ENCODE assay signal across 1 cellular context in the genomic region with DNA sequence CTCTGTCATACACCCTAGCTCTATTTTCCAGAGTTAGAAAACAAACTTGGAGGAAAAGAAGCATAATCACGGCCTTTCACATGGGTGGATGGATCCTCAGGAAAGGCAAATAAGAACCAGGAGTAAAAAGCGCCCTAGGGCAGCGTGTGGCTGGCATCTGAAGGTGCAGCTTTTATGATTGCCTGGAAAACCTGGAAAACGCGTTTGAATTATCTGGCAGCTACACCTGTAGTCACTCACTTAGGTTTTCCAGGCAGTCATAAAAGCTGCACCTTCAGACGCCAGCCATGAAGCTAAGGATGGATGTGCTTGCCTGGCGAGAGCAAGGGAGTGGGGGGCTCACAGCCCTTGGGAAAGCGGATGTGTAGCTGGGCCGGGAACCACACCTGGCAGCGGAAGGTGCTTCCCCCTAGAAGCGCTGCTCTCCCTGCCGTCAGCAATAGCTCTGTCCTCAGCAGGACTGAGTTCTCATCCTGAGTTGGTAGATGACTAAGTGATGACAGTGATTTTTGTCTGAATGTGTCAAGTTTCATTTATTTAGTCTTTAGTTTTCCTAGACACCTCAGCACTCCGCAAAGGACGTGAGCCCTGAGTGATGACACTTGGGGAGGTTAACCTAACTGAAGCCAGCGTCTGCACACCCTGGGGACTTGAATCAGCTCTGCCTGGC.
TF ChIP-seq lines count a peak whose summit lies in the region.

No MANE protein-coding gene starts in this region.

TF ChIP-seq in IMR-90, 13 proteins besides CTCF, POLR2A, EP300 and RAD21:
- TF ChIP-seq USF2 (IDR thresholded peaks at IDR 0.05; ENCODE audit: low read depth, low read length) (no peak), FOS (IDR thresholded peaks at IDR 0.05; ENCODE audit: low read depth, low read length) (0 out of 2 replicates have a peak, but pooled peaks have one; percentile 28)
